9 cellular contexts compared by ENCODE assay signal in the genomic region with DNA sequence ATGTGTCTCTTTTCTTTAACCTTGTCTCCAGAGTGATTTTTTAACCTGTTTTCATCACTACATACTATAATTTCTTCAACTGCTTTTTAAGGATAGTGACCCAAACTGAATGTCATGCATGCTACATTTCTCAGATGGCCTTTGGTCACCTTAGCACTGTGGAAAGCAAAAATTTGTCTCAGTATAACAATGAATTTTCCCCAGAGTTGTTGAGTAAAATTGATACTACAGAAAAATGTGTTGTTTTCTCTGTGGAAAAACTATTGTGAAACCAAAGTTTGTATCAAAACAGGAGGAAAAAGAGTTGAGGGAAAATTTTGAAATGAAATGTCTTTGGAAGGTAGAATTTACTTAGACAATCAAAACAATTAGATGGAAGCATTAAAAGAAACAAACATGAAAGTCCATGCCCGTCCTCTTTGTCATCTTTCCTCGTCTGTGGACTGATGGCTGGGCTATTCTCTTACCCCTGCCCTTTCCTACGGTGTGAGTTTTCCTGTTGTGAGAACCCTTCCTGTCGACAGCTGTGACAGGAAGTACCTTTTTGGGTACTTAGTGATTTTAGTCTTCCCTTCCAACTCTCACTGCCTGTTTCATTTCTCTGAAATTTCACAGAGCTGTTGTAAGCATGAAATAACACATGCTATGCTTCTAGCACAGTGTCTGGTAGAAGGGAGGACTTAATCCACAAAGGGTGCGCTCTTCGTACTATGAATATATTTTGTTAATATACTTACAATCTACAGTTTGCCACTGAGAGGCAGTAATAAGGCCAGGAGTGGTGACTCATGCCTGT. TPM values are rescaled to one million over a fixed set of nuclear protein-coding genes. Genes with fewer than 3 reads are reported as not detected.
DNase-seq lines count a peak whose midpoint lies in the region; ATAC-seq and TF ChIP-seq lines count a peak whose summit lies in the region.
"Had no signal": no experiment of that assay in that cellular context is flagged by ENCODE, and none has a peak within 500 bp of the region (broad histone marks: within the 10 kb centered on the region; RNA-seq: fewer than 3 reads in every experiment).

No MANE protein-coding gene starts in this region.

- CTCF ChIA-PET in activated B cell treated with CpG ODN at 0.5 μM for 24 hours (lab: Charles Lee), result no interaction called here

- DNase-seq in activated B cell treated with CpG ODN at 0.5 μM for 24 hours (no peak), OCI-M1 (lab: John Stamatoyannopoulos, UW) (no peak), testis (no peak), NCI-H128 (lab: John Stamatoyannopoulos, UW; ENCODE audit: unreplicated experiment) (no peak), LoVo (ENCODE audit: low spot score) (no peak)
- DNase-seq: activated T-cell treated with anti-CD3 and anti-CD28 coated beads, Interleukin-2, amount 50 U/mL, for 48 hours had no signal

- 63 to 65% methylated on average over 6 of the region's 6 CpGs for WGBS in testis, 2 donors

- intact Hi-C loops in activated B cell treated with CpG ODN at 0.5 μM for 24 hours (cut with micrococcal nuclease), result no loop called here
- intact Hi-C loops in testis (cut with DNase I; ENCODE audit: low total_unique reads), result no loop called here

- H3K27me3 ChIP-seq in skeletal muscle satellite cell (ENCODE audit: control insufficient read depth, insufficient read depth, low read length) (no peaks in the 10 kb centered on the region), testis (no peaks in the 10 kb centered on the region)

- peak overlapping the region; percentile 68 for H3K9ac ChIP-seq in skeletal muscle satellite cell (ENCODE audit: low read depth, low read length)

- POLR2A ChIA-PET in activated B cell treated with CpG ODN at 0.5 μM for 24 hours (lab: Charles Lee), result interaction anchor here (0.5 to 1.1 kb wide), 3 partner anchors 51 to 127 kb away, joined by 3 to 8 read pairs (median 5); a partner anchor contains a TSS

- peaks cover 77% of the 10 kb centered on the region for H3K36me3 Mint-ChIP-seq in activated B cell treated with CpG ODN at 0.5 μM for 24 hours (ENCODE audit: low read depth)

- peak; percentile 60 for ATAC-seq in GM18909 (IDR thresholded peaks at IDR 0.05; ENCODE audit: poor library complexity, unreplicated experiment)
- peak; percentile 41 for ATAC-seq in HG02798 (IDR thresholded peaks at IDR 0.05; ENCODE audit: poor library complexity, unreplicated experiment)
- ATAC-seq in activated B cell treated with CpG ODN at 0.5 μM for 24 hours (ENCODE audit: low read depth), result no peak

- H3K4me3 Mint-ChIP-seq in activated B cell treated with CpG ODN at 0.5 μM for 24 hours, result peak overlapping the region; percentile 39

- no peak for TF ChIP-seq POLR2A in testis (IDR thresholded peaks at IDR 0.05)

- H3K27ac ChIP-seq in testis, result peak overlapping the region in 1 of 2 donors; percentile 70

- H3K4me1 ChIP-seq in skeletal muscle satellite cell (ENCODE audit: control insufficient read depth, insufficient read depth, low read length) (peaks cover 23% of the 10 kb centered on the region), testis (peaks cover 7% of the 10 kb centered on the region)

- H3K27ac Mint-ChIP-seq in activated B cell treated with CpG ODN at 0.5 μM for 24 hours, result peak overlapping the region; percentile 77

- H3K27me3 Mint-ChIP-seq in activated B cell treated with CpG ODN at 0.5 μM for 24 hours, result no peaks in the 10 kb centered on the region

- H3K9me3 Mint-ChIP-seq in activated B cell treated with CpG ODN at 0.5 μM for 24 hours, result no peaks in the 10 kb centered on the region

- H3K4me3 ChIP-seq in skeletal muscle satellite cell (ENCODE audit: low read length) (peak overlapping the region; percentile 19), testis (no peak overlapping the region)

- H3K9me3 ChIP-seq in skeletal muscle satellite cell (replicated peaks; ENCODE audit: low read length), result no peaks in the 10 kb centered on the region
- H3K9me3 ChIP-seq in testis, result no peaks in the 10 kb centered on the region

- TF ChIP-seq CTCF in activated B cell treated with CpG ODN at 0.5 μM for 24 hours (IDR thresholded peaks at IDR 0.05), result no peak
- TF ChIP-seq CTCF in testis (IDR thresholded peaks at IDR 0.05), result no peak

- peaks cover 53% of the 10 kb centered on the region for H3K4me1 Mint-ChIP-seq in activated B cell treated with CpG ODN at 0.5 μM for 24 hours

- H3K36me3 ChIP-seq in skeletal muscle satellite cell (ENCODE audit: insufficient read depth, low read length), result peaks cover 43% of the 10 kb centered on the region
- no peaks in the 10 kb centered on the region for H3K36me3 ChIP-seq in testis (ENCODE audit: low read depth, missing control alignments)

- H3K4me2 ChIP-seq in skeletal muscle satellite cell (ENCODE audit: low read length), result peak overlapping the region; percentile 63

RNA-seq across cellular contexts. Expression of a gene that starts 50.8 kb away (rescaled TPM):
- total RNA-seq in activated B cell treated with CpG ODN at 0.5 μM for 24 hours (0.54 and 0.75 TPM in 2 replicates), testis (10 to 100 TPM in 1 of 2 donors, 1 to 10 TPM in 1; 7.5 to 11.9 TPM)
- 0.25 and 0.66 TPM in 2 replicates for total RNA-seq in skeletal muscle satellite cell (2012; rRNA removed)
- polyA plus RNA-seq in testis (ENCODE audit: insufficient read depth, low read depth, low replicate concordance), result 49.5 TPM

RNA-seq across cellular contexts. Expression of a gene that starts 51.7 kb away (rescaled TPM):
- total RNA-seq in activated B cell treated with CpG ODN at 0.5 μM for 24 hours (10.4 and 11.2 TPM in 2 replicates), testis (10 to 100 TPM; 12.7 to 23.7 TPM)
- 4.6 and 8.3 TPM in 2 replicates for total RNA-seq in skeletal muscle satellite cell (2012; rRNA removed)
- polyA plus RNA-seq in testis (ENCODE audit: insufficient read depth, low read depth, low replicate concordance), result 19.6 TPM
